Comparison of ENCODE assay signal across 18 cellular contexts in the genomic region with DNA sequence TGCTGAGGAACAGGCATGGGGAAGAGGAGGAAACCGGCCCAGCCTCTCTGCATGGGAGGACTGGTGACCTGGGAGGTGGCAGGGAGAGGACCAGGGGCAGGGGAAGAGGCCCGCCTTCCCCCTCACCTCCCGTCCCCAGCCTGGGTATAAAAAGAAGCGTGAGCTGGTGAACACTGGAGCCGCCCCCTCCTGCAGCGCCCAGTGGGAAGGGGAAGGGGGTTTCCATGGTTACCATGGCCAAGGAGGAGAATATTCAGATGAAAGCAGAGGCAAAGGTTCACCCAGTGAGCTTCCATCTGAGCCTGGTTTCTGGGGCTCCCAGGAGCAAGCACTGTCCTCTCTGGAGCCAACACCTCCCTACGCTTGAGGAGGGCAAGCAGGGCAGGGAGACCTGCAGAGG.
"Had no signal": no experiment of that assay in that cellular context is flagged by ENCODE, and none has a peak within 500 bp of the region (broad histone marks: within the 10 kb centered on the region; RNA-seq: fewer than 3 reads in every experiment).

No MANE protein-coding gene starts in this region.

- H3K27me3 Mint-ChIP-seq: activated CD4-positive, alpha-beta T cell treated with anti-CD3 and anti-CD28 coated beads for 36 hours; activated CD8-positive, alpha-beta T cell treated with anti-CD3 and anti-CD28 coated beads for 36 hours; T-cell had no signal

- H3K9me3 Mint-ChIP-seq: activated CD8-positive, alpha-beta T cell treated with anti-CD3 and anti-CD28 coated beads for 36 hours; activated T-helper 1 cell treated with anti-CD3 and anti-CD28 coated beads, Interleukin-12 subunit alpha, Interleukin-12 subunit beta, Interleukin-2, Interleukin-4 antibody, amounts not matched to agents 30 ng/mL and 10 ng/mL and 1 ng/mL, durations not matched to agents 14 hours and 24 hours and 36 hours; T-cell had no signal

- H3K4me3 ChIP-seq: cardiac muscle cell, left lung, right atrium auricular region, skin epidermis, stomach, thyroid gland had no signal

- H3K27ac Mint-ChIP-seq: activated CD4-positive, alpha-beta T cell treated with anti-CD3 and anti-CD28 coated beads for 36 hours; activated CD8-positive, alpha-beta T cell treated with anti-CD3 and anti-CD28 coated beads for 36 hours; activated T-helper 1 cell treated with anti-CD3 and anti-CD28 coated beads, Interleukin-12 subunit alpha, Interleukin-12 subunit beta, Interleukin-2, Interleukin-4 antibody, amounts not matched to agents 30 ng/mL and 10 ng/mL and 1 ng/mL, durations not matched to agents 14 hours and 24 hours and 36 hours; T-cell had no signal

- H3K4me1 ChIP-seq: left lung, right atrium auricular region, thyroid gland had no signal

- H3K27ac ChIP-seq: cardiac muscle cell, epithelial cell of prostate, left lung, right atrium auricular region, skin epidermis, stomach, thyroid gland had no signal

- ATAC-seq: activated CD4-positive, alpha-beta T cell treated with anti-CD3 and anti-CD28 coated beads for 36 hours; activated CD8-positive, alpha-beta T cell treated with anti-CD3 and anti-CD28 coated beads for 36 hours; left lung; T-cell had no signal

- H3K4me3 Mint-ChIP-seq: activated CD4-positive, alpha-beta T cell treated with anti-CD3 and anti-CD28 coated beads for 36 hours; activated CD8-positive, alpha-beta T cell treated with anti-CD3 and anti-CD28 coated beads for 36 hours; activated T-helper 1 cell treated with anti-CD3 and anti-CD28 coated beads, Interleukin-12 subunit alpha, Interleukin-12 subunit beta, Interleukin-2, Interleukin-4 antibody, amounts not matched to agents 30 ng/mL and 10 ng/mL and 1 ng/mL, durations not matched to agents 14 hours and 24 hours and 36 hours; T-cell had no signal

- H3K9me3 ChIP-seq: left lung, right atrium auricular region, stomach, thyroid gland had no signal

- H3K4me1 Mint-ChIP-seq: activated CD4-positive, alpha-beta T cell treated with anti-CD3 and anti-CD28 coated beads for 36 hours had no signal

- H3K27me3 ChIP-seq: cardiac muscle cell, left lung, right atrium auricular region, stomach, thyroid gland had no signal

- DNase-seq: activated CD4-positive, alpha-beta T cell treated with anti-CD3 and anti-CD28 coated beads for 36 hours; activated CD8-positive, alpha-beta memory T cell treated with anti-CD3 and anti-CD28 coated beads, Interleukin-2, amount 50 U/mL, for 48 hours; activated CD8-positive, alpha-beta T cell treated with anti-CD3 and anti-CD28 coated beads for 36 hours; activated naive CD4-positive, alpha-beta T cell; effector memory CD4-positive, alpha-beta T cell; islet precursor cell; left lung; posterior cingulate gyrus; stimulated activated CD4-positive, alpha-beta T cell treated with anti-CD3 and anti-CD28 coated beads, Interleukin-4, amount 100 ng/mL, for 4 hours; stomach; T-cell; T1000; thyroid gland had no signal

- H3K36me3 ChIP-seq: cardiac muscle cell, right atrium auricular region, thyroid gland had no signal
